ENCODE assay signal across 1 cellular context in the genomic region with DNA sequence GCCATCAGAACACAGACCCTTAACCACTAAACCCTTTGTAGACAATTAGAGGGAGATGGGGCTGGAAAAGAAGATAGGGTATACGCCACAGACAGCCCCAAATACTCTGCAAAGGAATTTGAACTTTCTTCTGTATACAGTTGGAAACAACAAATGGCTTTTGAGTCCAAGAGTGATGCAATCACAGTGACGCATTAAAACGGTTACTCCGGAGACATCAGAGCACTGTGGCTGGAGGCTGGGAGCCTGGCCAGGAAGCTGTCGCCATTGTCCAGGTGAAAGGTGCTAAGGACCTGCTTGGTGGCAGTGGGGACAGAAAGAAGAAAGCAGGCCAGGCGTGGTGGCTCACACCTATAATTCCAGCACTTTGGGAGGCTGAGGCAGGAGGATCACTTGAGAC.
TF ChIP-seq lines count a peak whose summit lies in the region.

No MANE protein-coding gene starts in this region.

TF ChIP-seq in HepG2, 621 proteins besides CTCF, POLR2A, EP300 and RAD21 (continued from another document):
- TF ChIP-seq, protein P1, sequence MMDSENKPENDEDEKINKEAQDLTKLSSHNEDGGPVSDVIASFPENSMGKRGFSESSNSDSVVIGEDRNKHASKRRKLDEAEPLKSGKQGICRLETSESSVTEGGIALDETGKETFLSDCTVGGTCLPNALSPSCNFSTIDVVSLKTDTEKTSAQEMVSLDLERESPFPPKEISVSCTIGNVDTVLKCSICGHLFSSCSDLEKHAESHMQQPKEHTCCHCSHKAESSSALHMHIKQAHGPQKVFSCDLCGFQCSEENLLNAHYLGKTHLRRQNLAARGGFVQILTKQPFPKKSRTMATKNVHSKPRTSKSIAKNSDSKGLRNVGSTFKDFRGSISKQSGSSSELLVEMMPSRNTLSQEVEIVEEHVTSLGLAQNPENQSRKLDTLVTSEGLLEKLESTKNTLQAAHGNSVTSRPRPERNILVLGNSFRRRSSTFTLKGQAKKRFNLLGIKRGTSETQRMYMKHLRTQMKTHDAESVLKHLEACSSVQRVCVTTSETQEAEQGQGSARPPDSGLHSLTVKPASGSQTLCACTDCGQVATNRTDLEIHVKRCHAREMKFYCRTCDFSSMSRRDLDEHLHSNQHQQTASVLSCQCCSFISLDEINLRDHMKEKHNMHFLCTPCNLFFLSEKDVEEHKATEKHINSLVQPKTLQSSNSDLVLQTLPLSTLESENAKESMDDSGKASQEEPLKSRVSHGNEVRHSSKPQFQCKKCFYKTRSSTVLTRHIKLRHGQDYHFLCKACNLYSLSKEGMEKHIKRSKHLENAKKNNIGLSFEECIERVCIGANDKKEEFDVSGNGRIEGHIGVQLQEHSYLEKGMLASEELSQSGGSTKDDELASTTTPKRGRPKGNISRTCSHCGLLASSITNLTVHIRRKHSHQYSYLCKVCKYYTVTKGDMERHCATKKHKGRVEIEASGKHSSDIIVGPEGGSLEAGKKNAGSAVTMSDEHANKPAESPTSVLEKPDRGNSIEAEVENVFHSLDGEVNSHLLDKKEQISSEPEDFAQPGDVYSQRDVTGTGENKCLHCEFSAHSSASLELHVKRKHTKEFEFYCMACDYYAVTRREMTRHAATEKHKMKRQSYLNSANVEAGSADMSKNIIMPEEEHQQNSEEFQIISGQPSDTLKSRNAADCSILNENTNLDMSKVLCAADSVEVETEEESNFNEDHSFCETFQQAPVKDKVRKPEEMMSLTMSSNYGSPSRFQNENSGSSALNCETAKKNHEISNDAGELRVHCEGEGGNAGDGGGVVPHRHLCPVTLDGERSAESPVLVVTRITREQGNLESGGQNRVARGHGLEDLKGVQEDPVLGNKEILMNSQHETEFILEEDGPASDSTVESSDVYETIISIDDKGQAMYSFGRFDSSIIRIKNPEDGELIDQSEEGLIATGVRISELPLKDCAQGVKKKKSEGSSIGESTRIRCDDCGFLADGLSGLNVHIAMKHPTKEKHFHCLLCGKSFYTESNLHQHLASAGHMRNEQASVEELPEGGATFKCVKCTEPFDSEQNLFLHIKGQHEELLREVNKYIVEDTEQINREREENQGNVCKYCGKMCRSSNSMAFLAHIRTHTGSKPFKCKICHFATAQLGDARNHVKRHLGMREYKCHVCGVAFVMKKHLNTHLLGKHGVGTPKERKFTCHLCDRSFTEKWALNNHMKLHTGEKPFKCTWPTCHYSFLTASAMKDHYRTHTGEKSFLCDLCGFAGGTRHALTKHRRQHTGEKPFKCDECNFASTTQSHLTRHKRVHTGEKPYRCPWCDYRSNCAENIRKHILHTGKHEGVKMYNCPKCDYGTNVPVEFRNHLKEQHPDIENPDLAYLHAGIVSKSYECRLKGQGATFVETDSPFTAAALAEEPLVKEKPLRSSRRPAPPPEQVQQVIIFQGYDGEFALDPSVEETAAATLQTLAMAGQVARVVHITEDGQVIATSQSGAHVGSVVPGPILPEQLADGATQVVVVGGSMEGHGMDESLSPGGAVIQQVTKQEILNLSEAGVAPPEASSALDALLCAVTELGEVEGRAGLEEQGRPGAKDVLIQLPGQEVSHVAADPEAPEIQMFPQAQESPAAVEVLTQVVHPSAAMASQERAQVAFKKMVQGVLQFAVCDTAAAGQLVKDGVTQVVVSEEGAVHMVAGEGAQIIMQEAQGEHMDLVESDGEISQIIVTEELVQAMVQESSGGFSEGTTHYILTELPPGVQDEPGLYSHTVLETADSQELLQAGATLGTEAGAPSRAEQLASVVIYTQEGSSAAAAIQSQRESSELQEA (CRISPR knock-in tag; IDR thresholded peaks at IDR 0.05; ENCODE audit: not compliant biosample characterization), result no peak
- TF ChIP-seq ZNF136 (CRISPR knock-in tag; IDR thresholded peaks at IDR 0.05; ENCODE audit: low read depth) (no peak), ZSCAN21 (CRISPR knock-in tag; IDR thresholded peaks at IDR 0.05; ENCODE audit: borderline replicate concordance) (no peak), ZBTB7A (CRISPR knock-in tag; IDR thresholded peaks at IDR 0.05) (no peak), ZNF816 (CRISPR knock-in tag; IDR thresholded peaks at IDR 0.05; ENCODE audit: borderline replicate concordance) (no peak), GZF1 (CRISPR knock-in tag; IDR thresholded peaks at IDR 0.05) (no peak), SALL1 (CRISPR knock-in tag; IDR thresholded peaks at IDR 0.05) (no peak), BCL3 (CRISPR knock-in tag; IDR thresholded peaks at IDR 0.05) (no peak), CEBPG (CRISPR knock-in tag; IDR thresholded peaks at IDR 0.05) (peak; percentile 68)
